18 cellular contexts compared by ENCODE assay signal in genomic region chr12:108316153-108316892, GRCh38. TPM values are rescaled to one million over a fixed set of nuclear protein-coding genes. Genes with fewer than 3 reads are reported as not detected.
DNase-seq lines count a peak whose midpoint lies in the region; ATAC-seq, FAIRE-seq and TF ChIP-seq lines count a peak whose summit lies in the region.
"Had no signal": no experiment of that assay in that cellular context is flagged by ENCODE, and none has a peak within 500 bp of the region (broad histone marks: within the 10 kb centered on the region; RNA-seq: fewer than 3 reads in every experiment).

No MANE protein-coding gene starts in this region.

- H3K9me3 Mint-ChIP-seq in stimulated activated naive B cell treated with anti-CD40 and anti-IgM and Interleukin-4, amounts not matched to agents 10 μg/mL and 1 μg/mL and 100 μg/mL, for 72 hours: peaks cover 0 to 2% of the 10 kb centered on the region in 2 donors

- TF ChIP-seq CTCF in adrenal gland (IDR thresholded peaks at IDR 0.05): no peak

- no peak overlapping the region for H3K27ac Mint-ChIP-seq in stimulated activated naive B cell treated with anti-CD40 and anti-IgM and Interleukin-4, amounts not matched to agents 10 μg/mL and 1 μg/mL and 100 μg/mL, for 72 hours
- H3K27ac Mint-ChIP-seq: activated naive CD8-positive, alpha-beta T cell treated with anti-CD3 and anti-CD28 coated beads for 36 hours; B cell had no signal

- peak overlapping the region in 3 of 5 donors; percentile 26 to 66 (median 35) for H3K27ac ChIP-seq in adrenal gland
- peak overlapping the region; percentile 89 for H3K27ac ChIP-seq in iPS-18a (ENCODE audit: low read length)

- H3K36me3 ChIP-seq in adrenal gland (replicated peaks in 1 of 2) (no peaks in the 10 kb centered on the region), iPS-18a (ENCODE audit: control insufficient read depth, low read depth, low read length) (no peaks in the 10 kb centered on the region)

- H3K36me3 Mint-ChIP-seq in stimulated activated naive B cell treated with anti-CD40 and anti-IgM and Interleukin-4, amounts not matched to agents 10 μg/mL and 1 μg/mL and 100 μg/mL, for 72 hours: no peaks in the 10 kb centered on the region
- H3K36me3 Mint-ChIP-seq: activated naive CD8-positive, alpha-beta T cell treated with anti-CD3 and anti-CD28 coated beads for 36 hours; T-cell had no signal

- H3K4me3 ChIP-seq in adrenal gland (no peak overlapping the region), iPS-18a (ENCODE audit: low read length) (peak overlapping the region; percentile 35)

- H3K27me3 Mint-ChIP-seq in stimulated activated naive B cell treated with anti-CD40 and anti-IgM and Interleukin-4, amounts not matched to agents 10 μg/mL and 1 μg/mL and 100 μg/mL, for 72 hours: peaks cover 16% of the 10 kb centered on the region in 2 donors
- H3K27me3 Mint-ChIP-seq: activated naive CD8-positive, alpha-beta T cell treated with anti-CD3 and anti-CD28 coated beads for 36 hours had no signal

- H3K9me3 ChIP-seq in adrenal gland (replicated peaks in 1 of 3) (no peaks in the 10 kb centered on the region), iPS-18a (ENCODE audit: control insufficient read depth, low read depth, low read length) (no peaks in the 10 kb centered on the region)

- H3K9ac ChIP-seq in iPS-18a (ENCODE audit: low read length): peak overlapping the region; percentile 51

- TF ChIP-seq POLR2A in GM12892 (IDR thresholded peaks at IDR 0.05; ENCODE audit: low read depth, low read length) (no peak), adrenal gland (IDR thresholded peaks at IDR 0.05) (no peak)

- no peak overlapping the region for H3K4me3 Mint-ChIP-seq in stimulated activated naive B cell treated with anti-CD40 and anti-IgM and Interleukin-4, amounts not matched to agents 10 μg/mL and 1 μg/mL and 100 μg/mL, for 72 hours
- H3K4me3 Mint-ChIP-seq: activated naive CD8-positive, alpha-beta T cell treated with anti-CD3 and anti-CD28 coated beads for 36 hours; B cell; T-cell had no signal

- H3K4me1 ChIP-seq in adrenal gland (replicated peaks in 1 of 2) (peaks cover 13 to 18% of the 10 kb centered on the region in 2 donors), iPS-18a (ENCODE audit: control insufficient read depth, low read depth, low read length) (peaks cover 34% of the 10 kb centered on the region)

- no peak for ATAC-seq in stimulated activated naive B cell treated with anti-CD40 and anti-IgM and Interleukin-4, amounts not matched to agents 10 μg/mL and 1 μg/mL and 100 μg/mL, for 72 hours (replicated peaks)
- ATAC-seq: T-cell had no signal

- peak; percentile 36 for FAIRE-seq in GM12892 (lab: Jason Lieb, UNC)
- FAIRE-seq: small intestine had no signal

- H3K27me3 ChIP-seq in adrenal gland (no peaks in the 10 kb centered on the region), iPS-18a (ENCODE audit: control insufficient read depth, insufficient read depth, low read length) (no peaks in the 10 kb centered on the region)

- intact Hi-C loops in adrenal gland (cut with DNase I): no loop called here
- intact Hi-C loops in posterior vena cava (cut with DNase I): no loop called here

- H3K4me1 Mint-ChIP-seq in stimulated activated naive B cell treated with anti-CD40 and anti-IgM and Interleukin-4, amounts not matched to agents 10 μg/mL and 1 μg/mL and 100 μg/mL, for 72 hours: peaks cover 0 to 4% of the 10 kb centered on the region in 2 donors

- DNase-seq in GM12892 (ENCODE audit: insufficient read length): no peak
- no peak for DNase-seq in adrenal gland
- peak; percentile 42 for DNase-seq in posterior vena cava (ENCODE audit: low spot score)
- no peak for DNase-seq in middle frontal gyrus (ENCODE audit: extremely low spot score, low spot score)
- no peak for DNase-seq in NCI-H446 (lab: John Stamatoyannopoulos, UW)
- no peak for DNase-seq in stimulated activated naive B cell treated with anti-CD40 and anti-IgM and Interleukin-4, amounts not matched to agents 10 μg/mL and 1 μg/mL and 100 μg/mL, for 72 hours
- no peak for DNase-seq in kidney glomerular epithelial cell (lab: John Stamatoyannopoulos, UW)
- DNase-seq: activated CD4-positive, CD25-positive, alpha-beta regulatory T cell treated with anti-CD3 and anti-CD28 coated beads, Interleukin-2, amount 50 U/mL, for 72 hours; activated naive CD8-positive, alpha-beta T cell treated with anti-CD3 and anti-CD28 coated beads for 36 hours; DMS79; head of caudate nucleus; Karpas-422; NCI-H1930; small intestine; T-cell had no signal

- WGBS in adrenal gland, 4 donors: 41 to 66% (median 57%) methylated on average over 7 to 11 of the region's 11 CpGs

RNA-seq across cellular contexts. Expression of gene CMKLR1, which starts 22.8 kb away (rescaled TPM):
- 8.0 TPM for polyA plus RNA-seq in GM12892 (2012; ENCODE audit: missing spikeins)
- total RNA-seq in adrenal gland (10 to 100 TPM; 12.5 to 26.6 (median 19.7) TPM), posterior vena cava (10 to 100 TPM; 44.6 to 53.4 TPM)
- 1 to 10 TPM; 4.6 to 8.8 (median 6.1) TPM for polyA plus RNA-seq in adrenal gland
- total RNA-seq: activated naive CD8-positive, alpha-beta T cell treated with anti-CD3 and anti-CD28 coated beads for 36 hours; lung microvascular endothelial cell had no signal
